10 cellular contexts compared by ENCODE assay signal in genomic region chr4:153530284-153530995, GRCh38.
A peak's percentile ranks its signal among the peaks of the same experiment; 100 is the strongest.
DNase-seq lines count a peak whose midpoint lies in the region; ATAC-seq and TF ChIP-seq lines count a peak whose summit lies in the region.
"Had no signal": no experiment of that assay in that cellular context is flagged by ENCODE, and none has a peak within 500 bp of the region (broad histone marks: within the 10 kb centered on the region; RNA-seq: fewer than 3 reads in every experiment).

No MANE protein-coding gene starts in this region.

- no peaks in the 10 kb centered on the region for H3F3A ChIP-seq in Loucy (ENCODE audit: low read depth)

- H3K27me3 Mint-ChIP-seq in activated T-cell treated with anti-CD3 and anti-CD28 coated beads, Interleukin-2, amount 50 U/mL, for 4 hours (ENCODE audit: low read depth), result no peaks in the 10 kb centered on the region
- H3K27me3 Mint-ChIP-seq in stimulated activated memory B cell treated with anti-CD40 and anti-IgM and Interleukin-4, amounts not matched to agents 10 μg/mL and 1 μg/mL and 100 μg/mL, for 72 hours, result no peaks in the 10 kb centered on the region

- peaks cover 100% of the 10 kb centered on the region for H3K79me2 ChIP-seq in Loucy (ENCODE audit: insufficient read depth, low read length)

- peak overlapping the region; percentile 94 for H3K27ac Mint-ChIP-seq in stimulated activated memory B cell treated with anti-CD40 and anti-IgM and Interleukin-4, amounts not matched to agents 10 μg/mL and 1 μg/mL and 100 μg/mL, for 72 hours

- peaks cover 13% of the 10 kb centered on the region for H3K36me3 Mint-ChIP-seq in activated T-cell treated with anti-CD3 and anti-CD28 coated beads, Interleukin-2, amount 50 U/mL, for 4 hours (ENCODE audit: insufficient read depth)
- peaks cover 41% of the 10 kb centered on the region for H3K36me3 Mint-ChIP-seq in stimulated activated memory B cell treated with anti-CD40 and anti-IgM and Interleukin-4, amounts not matched to agents 10 μg/mL and 1 μg/mL and 100 μg/mL, for 72 hours

- ATAC-seq in activated T-cell treated with anti-CD3 and anti-CD28 coated beads, Interleukin-2, amount 50 U/mL, for 4 hours, result peak; percentile 21 to 36
- ATAC-seq in left cardiac atrium (peak; percentile 27 to 35), GM18505 (IDR thresholded peaks at IDR 0.05; ENCODE audit: unreplicated experiment) (no peak), HG02763 (IDR thresholded peaks at IDR 0.05; ENCODE audit: unreplicated experiment) (no peak)
- ATAC-seq in stimulated activated memory B cell treated with anti-CD40 and anti-IgM and Interleukin-4, amounts not matched to agents 10 μg/mL and 1 μg/mL and 100 μg/mL, for 72 hours, result no peak

- peak overlapping the region; percentile 62 for H3K4me3 Mint-ChIP-seq in activated T-cell treated with anti-CD3 and anti-CD28 coated beads, Interleukin-2, amount 50 U/mL, for 4 hours
- H3K4me3 Mint-ChIP-seq in stimulated activated memory B cell treated with anti-CD40 and anti-IgM and Interleukin-4, amounts not matched to agents 10 μg/mL and 1 μg/mL and 100 μg/mL, for 72 hours, result peak overlapping the region; percentile 47

- H3K9me2 ChIP-seq in Loucy (replicated peaks; ENCODE audit: low read depth, low read length), result no peaks in the 10 kb centered on the region

- intact Hi-C loops in left cardiac atrium (cut with DNase I), result no loop called here

- peaks cover 93% of the 10 kb centered on the region for H3K4me1 Mint-ChIP-seq in activated T-cell treated with anti-CD3 and anti-CD28 coated beads, Interleukin-2, amount 50 U/mL, for 4 hours (ENCODE audit: low read depth)
- peaks cover 84% of the 10 kb centered on the region for H3K4me1 Mint-ChIP-seq in stimulated activated memory B cell treated with anti-CD40 and anti-IgM and Interleukin-4, amounts not matched to agents 10 μg/mL and 1 μg/mL and 100 μg/mL, for 72 hours

- H3K9ac ChIP-seq in Loucy (ENCODE audit: low read depth, low read length, poor library complexity, severe bottlenecking), result peak overlapping the region; percentile 24

- DNase-seq in activated T-cell treated with anti-CD3 and anti-CD28 coated beads, Interleukin-2, amount 50 U/mL, for 4 hours, result peak; percentile 30
- no peak for DNase-seq in left cardiac atrium
- no peak for DNase-seq in LoVo (ENCODE audit: low spot score)
- no peak for DNase-seq in NCI-H146 treated with DMSO at 0.1 percent for 48 hours (lab: John Stamatoyannopoulos, UW; ENCODE audit: unreplicated experiment)
- DNase-seq: NCI-H2081 treated with DMSO at 0.1 percent for 48 hours, posterior cingulate gyrus had no signal

- H3K4me3 ChIP-seq in Loucy (ENCODE audit: low read length, poor library complexity, severe bottlenecking), result peak overlapping the region; percentile 48

- TF ChIP-seq POLR2A in GM18505 (IDR thresholded peaks at IDR 0.05; ENCODE audit: borderline replicate concordance, extremely low read depth, insufficient read depth, insufficient read length), result no peak

- peak overlapping the region; percentile 73 for H3K4me2 ChIP-seq in Loucy (ENCODE audit: low read depth, low read length, poor library complexity, severe bottlenecking)

- no peaks in the 10 kb centered on the region for H3K9me3 ChIP-seq in Loucy (ENCODE audit: insufficient read depth, low read depth, low read length)

- no peaks in the 10 kb centered on the region for H3K27me3 ChIP-seq in Loucy (ENCODE audit: insufficient read depth, low read length, poor library complexity, severe bottlenecking)

- no peak overlapping the region for H2AFZ ChIP-seq in Loucy (ENCODE audit: low read length)

- H4K20me1 ChIP-seq in Loucy (ENCODE audit: insufficient read depth, low read length, poor library complexity, severe bottlenecking), result peaks cover 81% of the 10 kb centered on the region

- peaks cover 36% of the 10 kb centered on the region for H3K36me3 ChIP-seq in Loucy (ENCODE audit: insufficient read depth, low read length)

- no peak for TF ChIP-seq CTCF in Loucy (conservative IDR thresholded peaks at IDR 0.05; ENCODE audit: low read length)

- H3K9me3 Mint-ChIP-seq in activated T-cell treated with anti-CD3 and anti-CD28 coated beads, Interleukin-2, amount 50 U/mL, for 4 hours, result no peaks in the 10 kb centered on the region
- H3K9me3 Mint-ChIP-seq in stimulated activated memory B cell treated with anti-CD40 and anti-IgM and Interleukin-4, amounts not matched to agents 10 μg/mL and 1 μg/mL and 100 μg/mL, for 72 hours, result peaks cover 3% of the 10 kb centered on the region

- H3K4me1 ChIP-seq in Loucy (ENCODE audit: insufficient read depth, low read length, poor library complexity, severe bottlenecking), result peaks cover 39% of the 10 kb centered on the region

Comparison
In these comparisons a context has a peak if more than half of its experiments do, and no peak if none do; other contexts are left out.
1. ATAC-seq: peak in activated T-cell treated with anti-CD3 and anti-CD28 coated beads, Interleukin-2, amount 50 U/mL, for 4 hours (2 of 2) and left cardiac atrium (2 of 2); none in stimulated activated memory B cell treated with anti-CD40 and anti-IgM and Interleukin-4, amounts not matched to agents 10 μg/mL and 1 μg/mL and 100 μg/mL, for 72 hours (single experiment), GM18505 (single experiment) and HG02763 (single experiment).